In genomic region chr7:116617878-116618277, GRCh38 we compare ENCODE assay signal across 18 cellular contexts. TPM values are rescaled to one million over a fixed set of nuclear protein-coding genes. Genes with fewer than 3 reads are reported as not detected.
DNase-seq lines count a peak whose midpoint lies in the region; ATAC-seq, FAIRE-seq and TF ChIP-seq lines count a peak whose summit lies in the region.
"Had no signal": no experiment of that assay in that cellular context is flagged by ENCODE, and none has a peak within 500 bp of the region (broad histone marks: within the 10 kb centered on the region; RNA-seq: fewer than 3 reads in every experiment).

No MANE protein-coding gene starts in this region.

- H3K36me3 ChIP-seq in HAP-1 (replicated peaks): no peaks in the 10 kb centered on the region
- H3K36me3 ChIP-seq in pancreas: no peaks in the 10 kb centered on the region
- H3K36me3 ChIP-seq: BE2C had no signal

- no peak for TF ChIP-seq CTCF in pancreas (IDR thresholded peaks at IDR 0.05)

- H3K4me1 ChIP-seq in HAP-1 (peaks cover 33% of the 10 kb centered on the region), pancreas (peaks cover 5 to 15% (median 12%) of the 10 kb centered on the region in 3 donors)
- H3K4me1 ChIP-seq: BE2C had no signal

- H3K27me3 ChIP-seq in HAP-1 (ENCODE audit: low read depth) (no peaks in the 10 kb centered on the region), pancreas (no peaks in the 10 kb centered on the region)

- FAIRE-seq in pancreas (lab: Jason Lieb, UNC): no peak
- FAIRE-seq: D721Med, K562 had no signal

- peak; percentile 36 to 76 (median 61) for ATAC-seq in pancreas
- ATAC-seq in HG03469 (IDR thresholded peaks at IDR 0.05; ENCODE audit: unreplicated experiment): no peak
- ATAC-seq in GM18867 (IDR thresholded peaks at IDR 0.05; ENCODE audit: unreplicated experiment): no peak
- ATAC-seq: K562 had no signal

- peak overlapping the region in 1 of 4 donors; percentile 13 for H3K27ac ChIP-seq in pancreas
- H3K27ac ChIP-seq: HL-60 had no signal

- no peak overlapping the region for H3K4me3 ChIP-seq in HAP-1
- no peak overlapping the region for H3K4me3 ChIP-seq in pancreas
- H3K4me3 ChIP-seq: K562 had no signal

- WGBS in pancreas, 2 donors: 21 to 25% methylated on average over 4 of the region's 4 CpGs

- intact Hi-C loops in pancreas (cut with DNase I): no loop called here

- DNase-seq in DMS79 (lab: John Stamatoyannopoulos, UW) (peak; percentile 53), HAP-1 (ENCODE audit: low spot score in 2 of 2) (peak; percentile 19 to 47), NCI-H69 (lab: John Stamatoyannopoulos, UW) (peak; percentile 81), pancreas (no peak), midbrain (lab: John Stamatoyannopoulos, UW) (no peak)
- DNase-seq: ACHN; BE2C; C1 segment of cervical spinal cord; Caco-2; CD4-positive, alpha-beta T cell; GF-D8; HCEC 1CT; IMR-90 had no signal

- H3K9me3 ChIP-seq in HAP-1 (no peaks in the 10 kb centered on the region), pancreas (no peaks in the 10 kb centered on the region)
- H3K9me3 ChIP-seq: BE2C, Caco-2 had no signal

- in situ Hi-C loops in HAP-1 (cut with MboI; ENCODE audit: low sequenced_read_pairs): no loop called here

RNA-seq across cellular contexts. Expression of gene MET, which starts 54.1 kb away (rescaled TPM):
- total RNA-seq in pancreas: 10 to 100 TPM; 10.7 to 23.5 (median 17.9) TPM
- 1 to 10 TPM; 2.0 to 2.7 TPM for polyA plus RNA-seq in pancreas

Comparison
In these comparisons a context has a peak if more than half of its experiments do, and no peak if none do; other contexts are left out.
1. DNase-seq: peak in DMS79 (single experiment), HAP-1 (2 of 2) and NCI-H69 (single experiment); none in pancreas (0 of 6) and midbrain (single experiment).
2. ATAC-seq: peak in pancreas (4 of 4); none in HG03469 (single experiment) and GM18867 (single experiment).